In genomic region chr15:90031231-90031791, GRCh38 we compare ENCODE assay signal across 8 cellular contexts. TPM values are rescaled to one million over a fixed set of nuclear protein-coding genes. Genes with fewer than 3 reads are reported as not detected.
A peak's percentile ranks its signal among the peaks of the same experiment; 100 is the strongest.
DNase-seq lines count a peak whose midpoint lies in the region; ATAC-seq and TF ChIP-seq lines count a peak whose summit lies in the region.

No MANE protein-coding gene starts in this region.

- 37 to 44% (median 40%) methylated on average over 8 of the region's 8 CpGs for WGBS in heart left ventricle, 4 donors

- peak overlapping the region in 1 of 12 donors; percentile 5 for H3K4me3 ChIP-seq in heart left ventricle

- TF ChIP-seq POLR2A in heart left ventricle (IDR thresholded peaks at IDR 0.05) = no peak

- no peaks in the 10 kb centered on the region for H3K36me3 ChIP-seq in heart left ventricle

- H3K27ac ChIP-seq in heart left ventricle = peak overlapping the region in 8 of 12 donors; percentile 39 to 97 (median 46)

- intact Hi-C loops in heart left ventricle (cut with DNase I) = loop anchor here in 1 of 10 donors (5.0 kb wide), 1 partner anchor 36 kb away; no protein-coding TSS in a partner anchor

- ATAC-seq in GM19023 (IDR thresholded peaks at IDR 0.05; ENCODE audit: unreplicated experiment) = peak; percentile 95
- ATAC-seq in HG03066 (IDR thresholded peaks at IDR 0.05; ENCODE audit: low read depth, unreplicated experiment) = peak; percentile 93
- peak in 3 of 4 donors; percentile 30 to 48 (median 34) for ATAC-seq in heart left ventricle

- no peaks in the 10 kb centered on the region for H3K27me3 ChIP-seq in heart left ventricle

- peak; percentile 68 for DNase-seq in CD1c-positive myeloid dendritic cell (ENCODE audit: extremely low spot score)
- DNase-seq in SK-MEL-5 (ENCODE audit: low read depth, low spot score) = peak; percentile 56
- peak in 1 of 5 donors; percentile 26 for DNase-seq in heart left ventricle
- DNase-seq in NCI-H1092 (lab: John Stamatoyannopoulos, UW) = no peak
- no peak for DNase-seq in SHP77 treated with DMSO at 0.1 percent for 48 hours (lab: John Stamatoyannopoulos, UW)
- no peak for DNase-seq in stimulated activated naive CD4-positive, alpha-beta T cell treated with Interleukin-2 at 50 U/mL for 16 hours (lab: John Stamatoyannopoulos, UW)

- in situ Hi-C loops in SK-MEL-5 (cut with HindIII; ENCODE audit: low pct_unique_long_range_greater_than_20kb, low sequenced_read_pairs) = no loop called here

- H3K4me1 ChIP-seq in heart left ventricle = peaks cover 6 to 88% (median 40%) of the 10 kb centered on the region in 12 donors

- H3K9me3 ChIP-seq in heart left ventricle = no peaks in the 10 kb centered on the region

- no peak for TF ChIP-seq CTCF in heart left ventricle (IDR thresholded peaks at IDR 0.05)

RNA-seq across cellular contexts. Expression of gene ZNF710, which starts 30.2 kb away (rescaled TPM):
- total RNA-seq in SK-MEL-5 (2014; rRNA removed; shearing (Covaris generic)) = 6.5 and 10.4 TPM in 2 replicates
- polyA plus RNA-seq in SK-MEL-5 (2015; cell fraction: cytosol; rRNA removed) = 7.3 and 13.4 TPM in 2 replicates
- polyA plus RNA-seq in SK-MEL-5 (2015; cell fraction: nucleus; rRNA removed) = 5.5 and 19.5 TPM in 2 replicates
- total RNA-seq in heart left ventricle = 10 to 100 TPM in 1 of 9 donors, 1 to 10 TPM in 8; 2.9 to 22.4 (median 5.9) TPM
- 1 to 10 TPM; 3.4 to 6.1 TPM for polyA plus RNA-seq in heart left ventricle

Comparison
In these comparisons a context has a peak if more than half of its experiments do, and no peak if none do; other contexts are left out.
1. DNase-seq: peak in CD1c-positive myeloid dendritic cell (single experiment) and SK-MEL-5 (single experiment); none in NCI-H1092 (single experiment), SHP77 treated with DMSO at 0.1 percent for 48 hours (single experiment) and stimulated activated naive CD4-positive, alpha-beta T cell treated with Interleukin-2 at 50 U/mL for 16 hours (single experiment).
2. ATAC-seq: peak in every context shown above with its lines; median percentile 95 in GM19023; 93 in HG03066; 34 in heart left ventricle.